8 cellular contexts compared by ENCODE assay signal in the genomic region with DNA sequence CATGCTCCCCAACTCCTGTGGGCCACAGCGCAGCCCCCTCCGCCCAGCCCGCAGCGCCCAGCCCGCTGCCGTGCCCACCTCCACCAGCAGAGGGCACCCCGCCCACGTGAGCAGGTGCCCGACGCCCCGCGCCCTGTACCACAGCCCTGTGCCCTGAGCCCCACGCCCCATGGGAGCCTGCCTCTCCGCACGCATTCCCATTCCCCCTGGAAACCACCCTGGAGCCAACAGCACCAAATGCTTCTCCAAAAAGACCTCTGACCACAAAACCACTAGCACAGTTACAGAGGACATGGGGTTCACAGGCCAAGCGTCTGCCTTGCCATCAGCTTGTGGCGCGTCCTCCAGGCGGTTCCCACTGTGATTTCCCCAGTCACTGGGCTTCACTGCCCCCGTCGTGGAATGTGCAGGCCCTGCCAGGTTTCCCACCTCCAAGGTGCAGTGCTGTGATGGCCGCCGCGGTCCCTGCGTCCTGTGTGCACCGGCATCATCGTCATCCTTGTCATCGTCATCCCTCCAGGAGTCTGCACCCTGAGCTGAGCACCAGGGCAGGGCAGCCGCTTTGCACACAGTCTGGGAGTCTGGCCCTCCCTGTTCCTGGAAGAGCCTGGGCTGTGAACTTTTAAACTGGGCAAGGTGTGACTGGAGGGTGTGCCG.
DNase-seq lines count a peak whose midpoint lies in the region; ATAC-seq and TF ChIP-seq lines count a peak whose summit lies in the region.

No MANE protein-coding gene starts in this region.

- no peak overlapping the region for H3K4me2 ChIP-seq in fibroblast of lung (ENCODE audit: extremely low read depth, insufficient read depth, low read length)

- CTCF ChIA-PET in AG04450 (lab: Charles Lee) = interaction anchor here (0.7 to 4.6 kb wide), 8 partner anchors 21 to 182 kb away, joined by 3 to 29 read pairs (median 8); no protein-coding TSS in a partner anchor

- H3K9me3 ChIP-seq in AG04450 (ENCODE audit: control insufficient read depth, insufficient read depth, low read length) = no peaks in the 10 kb centered on the region; the same call in 1 of the 2 replicates
- no peaks in the 10 kb centered on the region for H3K9me3 ChIP-seq in fibroblast of lung (ENCODE audit: control insufficient read depth, insufficient read depth, low read depth, low read length)
- no peaks in the 10 kb centered on the region for H3K9me3 ChIP-seq in vagina

- no peak overlapping the region for H2AFZ ChIP-seq in fibroblast of lung (ENCODE audit: low read length)

- peaks cover 2% of the 10 kb centered on the region for H3K4me1 Mint-ChIP-seq in activated T-cell treated with anti-CD3 and anti-CD28 coated beads, Interleukin-2, amount 50 U/mL, for 24 hours (ENCODE audit: low read depth)

- intact Hi-C loops in vagina (cut with DNase I) = loop anchor here (2.0 to 5.0 kb wide), 2 partner anchors 180 to 236 kb away; no protein-coding TSS in a partner anchor

- no peaks in the 10 kb centered on the region for H3K9me3 Mint-ChIP-seq in activated T-cell treated with anti-CD3 and anti-CD28 coated beads, Interleukin-2, amount 50 U/mL, for 24 hours

- no peaks in the 10 kb centered on the region for H3K4me1 ChIP-seq in fibroblast of lung (ENCODE audit: control insufficient read depth, extremely low read depth, insufficient read depth, low read length)
- H3K4me1 ChIP-seq in vagina = peaks cover 26% of the 10 kb centered on the region

- DNase-seq in AG04450 (ENCODE audit: low read depth, low spot score) (no peak), GM19238 (ENCODE audit: insufficient read length, low spot score) (peak; percentile 77), NB4 (ENCODE audit: low read depth) (peak; percentile 70), fibroblast of lung (ENCODE audit: low read depth in 2 of 2) (no peak), omental fat pad (ENCODE audit: low spot score) (peak; percentile 68), vagina (ENCODE audit: extremely low spot score in 2 of 2) (no peak)
- peak; percentile 85 for DNase-seq in activated T-cell treated with anti-CD3 and anti-CD28 coated beads, Interleukin-2, amount 50 U/mL, for 24 hours

- H3K27ac Mint-ChIP-seq in activated T-cell treated with anti-CD3 and anti-CD28 coated beads, Interleukin-2, amount 50 U/mL, for 24 hours = no peak overlapping the region

- no peaks in the 10 kb centered on the region for H4K20me1 ChIP-seq in fibroblast of lung (ENCODE audit: control insufficient read depth, extremely low read depth, insufficient read depth, low read length)

- no peaks in the 10 kb centered on the region for H3K27me3 Mint-ChIP-seq in activated T-cell treated with anti-CD3 and anti-CD28 coated beads, Interleukin-2, amount 50 U/mL, for 24 hours

- H3K36me3 ChIP-seq in fibroblast of lung (ENCODE audit: control insufficient read depth, insufficient read depth, low read length) (no peaks in the 10 kb centered on the region), vagina (no peaks in the 10 kb centered on the region)

- no peak overlapping the region for H3K4me3 Mint-ChIP-seq in activated T-cell treated with anti-CD3 and anti-CD28 coated beads, Interleukin-2, amount 50 U/mL, for 24 hours

- H3K27ac ChIP-seq in AG04450 (ENCODE audit: low read depth, low read length) = no peak overlapping the region
- no peak overlapping the region for H3K27ac ChIP-seq in fibroblast of lung (ENCODE audit: insufficient read depth, low read length)
- H3K27ac ChIP-seq in vagina = peak overlapping the region; percentile 2

- H3K4me3 ChIP-seq in AG04450 (ENCODE audit: low read depth, low read length) (no peak overlapping the region), NB4 (ENCODE audit: low read depth, low read length) (no peak overlapping the region), fibroblast of lung (replicated peaks in 1 of 4; ENCODE audit: control extremely low read depth in 1 of 4, insufficient read depth in 1 of 4, low read depth in 3 of 4, low read length in 4 of 4) (no peak overlapping the region), vagina (no peak overlapping the region)

- H3K27me3 ChIP-seq in AG04450 (ENCODE audit: control insufficient read depth, insufficient read depth, low read length) = peaks cover 26% of the 10 kb centered on the region
- H3K27me3 ChIP-seq in fibroblast of lung (ENCODE audit: control insufficient read depth, insufficient read depth, low read length) = no peaks in the 10 kb centered on the region
- H3K27me3 ChIP-seq in vagina = no peaks in the 10 kb centered on the region

- H3K79me2 ChIP-seq in fibroblast of lung (ENCODE audit: control insufficient read depth, insufficient read depth, low read length) = no peaks in the 10 kb centered on the region

- no peaks in the 10 kb centered on the region for H3K36me3 Mint-ChIP-seq in activated T-cell treated with anti-CD3 and anti-CD28 coated beads, Interleukin-2, amount 50 U/mL, for 24 hours (ENCODE audit: low read depth)

- no peak for ATAC-seq in omental fat pad (ENCODE audit: low FRiP score)
- no peak for ATAC-seq in HG03095 (IDR thresholded peaks at IDR 0.05; ENCODE audit: unreplicated experiment)

- no peak for TF ChIP-seq POLR2A in NB4 (IDR thresholded peaks at IDR 0.05; ENCODE audit: extremely low read depth, insufficient read length)
- no peak for TF ChIP-seq POLR2A in vagina (IDR thresholded peaks at IDR 0.05)

- POLR2A ChIA-PET in AG04450 (lab: Yijun Ruan, JAX) = no interaction called here

- H3K9ac ChIP-seq in fibroblast of lung (ENCODE audit: insufficient read depth, low read length) = no peak overlapping the region

- peak; percentile 79 for TF ChIP-seq CTCF in AG04450 (IDR thresholded peaks at IDR 0.05; ENCODE audit: low read depth, low read length)
- peak; percentile 87 for TF ChIP-seq CTCF in NB4 (IDR thresholded peaks at IDR 0.05; ENCODE audit: low read depth, low read length)
- TF ChIP-seq CTCF in fibroblast of lung (conservative IDR thresholded peaks at IDR 0.05 in 1 of 2, IDR thresholded peaks at IDR 0.05 in 1 of 2; ENCODE audit: low read depth in 1 of 2, low read length in 2 of 2) = peak; percentile 65 to 74
- peak in 1 of 3 donors; percentile 97 for TF ChIP-seq CTCF in omental fat pad (IDR thresholded peaks at IDR 0.05)
- TF ChIP-seq CTCF in vagina (IDR thresholded peaks at IDR 0.05) = peak; percentile 89 to 98 (median 95)

Comparison
In these comparisons a context has a peak if more than half of its experiments do, and no peak if none do; other contexts are left out.
1. DNase-seq: peak in GM19238 (single experiment), NB4 (single experiment), activated T-cell treated with anti-CD3 and anti-CD28 coated beads, Interleukin-2, amount 50 U/mL, for 24 hours (single experiment) and omental fat pad (single experiment); none in AG04450 (single experiment), fibroblast of lung (0 of 2) and vagina (0 of 2).